ENCODE assay signal across 8 cellular contexts in the genomic region with DNA sequence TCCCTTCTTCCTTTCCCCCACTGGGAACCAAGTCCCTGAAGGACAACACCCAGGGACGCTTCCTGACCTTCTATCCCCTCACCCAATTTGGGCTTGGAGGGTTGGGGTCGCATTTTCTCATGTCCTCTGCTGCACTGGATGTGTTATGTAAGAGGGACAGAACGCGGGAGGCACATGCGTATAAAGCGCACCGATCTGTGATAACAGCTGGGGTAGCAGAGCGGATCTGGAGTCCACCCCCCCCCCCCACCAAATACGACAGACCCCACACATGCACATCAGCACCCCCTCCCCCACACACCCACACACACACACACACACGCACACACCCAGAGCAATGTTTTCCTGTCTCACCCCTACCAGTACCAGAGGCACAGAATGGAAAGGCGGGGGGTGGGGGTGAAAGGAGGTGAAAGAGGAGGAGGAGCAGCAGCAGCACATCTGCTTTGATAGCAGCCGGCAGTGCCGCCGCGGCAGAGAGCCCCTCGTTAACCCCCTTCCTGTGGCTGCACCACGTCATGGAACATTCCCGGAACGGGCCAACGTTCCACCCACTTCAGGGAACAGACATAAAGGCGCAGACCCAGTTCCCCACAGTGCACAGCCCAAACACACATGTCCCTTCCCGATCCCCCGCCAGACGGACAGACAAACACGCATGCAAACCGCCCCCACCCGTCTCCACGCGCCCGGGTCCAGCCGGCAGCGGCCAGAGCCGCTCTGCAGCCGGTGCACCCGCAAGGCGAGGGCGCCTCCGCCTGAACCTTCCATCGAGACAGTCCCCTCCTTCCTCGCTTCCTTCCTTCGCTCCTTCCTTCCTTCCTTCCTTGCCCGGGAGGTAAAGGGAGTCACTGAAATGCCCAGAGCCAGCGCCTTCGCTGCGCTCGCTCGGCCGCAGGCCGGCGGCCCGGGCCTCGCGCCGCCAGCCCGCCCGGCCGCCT. TPM values are rescaled to one million over a fixed set of nuclear protein-coding genes. Genes with fewer than 3 reads are reported as not detected.
A peak's percentile ranks its signal among the peaks of the same experiment; 100 is the strongest.
DNase-seq lines count a peak whose midpoint lies in the region; TF ChIP-seq lines count a peak whose summit lies in the region.

No MANE protein-coding gene starts in this region.

- TF ChIP-seq CTCF in HFF-Myc (IDR thresholded peaks at IDR 0.05; ENCODE audit: low read depth, low read length, missing control alignments), result no peak
- no peak for TF ChIP-seq CTCF in OCI-LY7 (conservative IDR thresholded peaks at IDR 0.05; ENCODE audit: low read length)

- DNase-seq in DMS114 treated with DMSO at 0.1 percent for 48 hours (lab: John Stamatoyannopoulos, UW; ENCODE audit: unreplicated experiment) (peak; percentile 8), HFF-Myc (ENCODE audit: extremely low read depth, low read depth) (peak; percentile 70), OCI-LY7 (ENCODE audit: low spot score) (peak; percentile 90), NOMO-1 treated with DMSO at 0.1 percent for 48 hours (lab: John Stamatoyannopoulos, UW; ENCODE audit: unreplicated experiment) (no peak)
- peak; percentile 93 for DNase-seq in activated T-cell treated with anti-CD3 and anti-CD28 coated beads, Interleukin-2, amount 50 U/mL, for 24 hours
- DNase-seq in stimulated activated CD8-positive, alpha-beta memory T cell treated with anti-CD3 and anti-CD28 coated beads, Interleukin-7, amount 100 ng/mL, for 1 hour (ENCODE audit: low read depth in 2 of 2), result peak; percentile 92 to 93

- peaks cover 34% of the 10 kb centered on the region for H3K36me3 Mint-ChIP-seq in activated T-cell treated with anti-CD3 and anti-CD28 coated beads, Interleukin-2, amount 50 U/mL, for 24 hours (ENCODE audit: low read depth)

- no TSS peak for BruUV-seq in OCI-LY7 (replicated peaks; lab: Mats Ljungman, UMichigan)

- CTCF ChIA-PET in OCI-LY7 (lab: Charles Lee; ENCODE audit: unreplicated experiment), result no interaction called here

- H3K4me1 Mint-ChIP-seq in activated T-cell treated with anti-CD3 and anti-CD28 coated beads, Interleukin-2, amount 50 U/mL, for 24 hours (ENCODE audit: low read depth), result peaks cover 55% of the 10 kb centered on the region

- H3K36me3 ChIP-seq in OCI-LY7 (ENCODE audit: insufficient read depth, low read length) (no peaks in the 10 kb centered on the region), esophagus (ENCODE audit: control insufficient read depth in 2 of 2, insufficient read depth in 2 of 2, low read length in 1 of 2) (no peaks in the 10 kb centered on the region), muscle layer of colon (ENCODE audit: insufficient read depth, low read length) (no peaks in the 10 kb centered on the region)

- H3K27ac ChIP-seq in OCI-LY7 (ENCODE audit: low read depth, low read length, poor library complexity, severe bottlenecking) (peak overlapping the region; percentile 95), esophagus (ENCODE audit: low read depth in 2 of 2, low read length in 1 of 2) (peak overlapping the region; percentile 99), muscle layer of colon (ENCODE audit: low read depth, low read length) (peak overlapping the region; percentile 100)

- intact Hi-C loops in OCI-LY7 (cut with micrococcal nuclease; ENCODE audit: unreplicated experiment), result loop anchor here (1.0 to 10.0 kb wide), 7 partner anchors 18 to 900 kb away; partner anchors contain the start of genes ADAT2, LTV1 and PEX3

- H3K9me3 ChIP-seq in OCI-LY7 (ENCODE audit: low read length) (no peaks in the 10 kb centered on the region), esophagus (ENCODE audit: control insufficient read depth in 2 of 2, insufficient read depth in 1 of 2, low read depth in 1 of 2, low read length in 1 of 2) (no peaks in the 10 kb centered on the region), muscle layer of colon (ENCODE audit: low read length) (no peaks in the 10 kb centered on the region)

- peak overlapping the region; percentile 97 for H3K4me2 ChIP-seq in OCI-LY7 (ENCODE audit: low read length)

- H3K27me3 Mint-ChIP-seq in activated T-cell treated with anti-CD3 and anti-CD28 coated beads, Interleukin-2, amount 50 U/mL, for 24 hours, result no peaks in the 10 kb centered on the region

- H4K20me1 ChIP-seq in OCI-LY7 (ENCODE audit: insufficient read depth, low read length), result no peaks in the 10 kb centered on the region

- peak overlapping the region; percentile 51 for H3K9ac ChIP-seq in muscle layer of colon (ENCODE audit: low read length)

- H3K9me3 Mint-ChIP-seq in activated T-cell treated with anti-CD3 and anti-CD28 coated beads, Interleukin-2, amount 50 U/mL, for 24 hours, result no peaks in the 10 kb centered on the region

- H3K27me3 ChIP-seq in esophagus (ENCODE audit: control insufficient read depth in 1 of 2, insufficient read depth in 2 of 2, low read length in 2 of 2) (no peaks in the 10 kb centered on the region), muscle layer of colon (ENCODE audit: control insufficient read depth in 1 of 2, insufficient read depth in 2 of 2, low read length in 2 of 2) (no peaks in the 10 kb centered on the region)

- H3K4me1 ChIP-seq in OCI-LY7 (ENCODE audit: insufficient read depth, low read length, poor library complexity, severe bottlenecking), result peaks cover 49% of the 10 kb centered on the region
- H3K4me1 ChIP-seq in esophagus (ENCODE audit: control insufficient read depth in 2 of 2, insufficient read depth in 2 of 2, low read length in 1 of 2), result no peaks in the 10 kb centered on the region
- peaks cover 18% of the 10 kb centered on the region for H3K4me1 ChIP-seq in muscle layer of colon (ENCODE audit: insufficient read depth, low read length)

- H3K9me2 ChIP-seq in OCI-LY7 (ENCODE audit: insufficient read depth, low read length), result no peaks in the 10 kb centered on the region

- POLR2A ChIA-PET in OCI-LY7 (lab: Charles Lee), result interaction anchor here (0.9 to 2.0 kb wide), 5 partner anchors 10 to 248 kb away, joined by 3 to 10 read pairs (median 5); no protein-coding TSS in a partner anchor

- WGBS in esophagus, 2 donors, result 1% methylated on average over 56 to 57 of the region's 57 CpGs

- peak overlapping the region; percentile 92 for H3K4me3 Mint-ChIP-seq in activated T-cell treated with anti-CD3 and anti-CD28 coated beads, Interleukin-2, amount 50 U/mL, for 24 hours

- H3K4me3 ChIP-seq in HFF-Myc (replicated peaks; ENCODE audit: low read depth, low read length) (peak overlapping the region; percentile 81), OCI-LY7 (ENCODE audit: low read depth, low read length, poor library complexity, severe bottlenecking) (peak overlapping the region; percentile 94), esophagus (ENCODE audit: low read depth in 1 of 2, low read length in 2 of 2) (peak overlapping the region; percentile 83 to 99), muscle layer of colon (ENCODE audit: low read depth in 1 of 2, low read length in 2 of 2) (peak overlapping the region; percentile 77 to 95)

- peak overlapping the region; percentile 99 for H3K27ac Mint-ChIP-seq in activated T-cell treated with anti-CD3 and anti-CD28 coated beads, Interleukin-2, amount 50 U/mL, for 24 hours

- peaks cover 48% of the 10 kb centered on the region for H3K79me2 ChIP-seq in OCI-LY7 (ENCODE audit: insufficient read depth, low read depth, low read length)

- H2AFZ ChIP-seq in OCI-LY7 (ENCODE audit: low read length), result peak overlapping the region; percentile 40; the same call in 1 of the 2 replicates

RNA-seq across cellular contexts. Expression of gene HIVEP2, which starts 0.6 kb away (rescaled TPM):
- 16.9 and 24.6 TPM in 2 replicates for total RNA-seq in OCI-LY7 (2014; rRNA removed; shearing (Covaris generic))
- 18.8 and 21.9 TPM in 2 replicates for total RNA-seq in OCI-LY7 (2022)
- polyA plus RNA-seq in esophagus, result 1 to 10 TPM; 3.0 to 4.8 TPM
